ENCODE assay signal across 8 cellular contexts in the genomic region with DNA sequence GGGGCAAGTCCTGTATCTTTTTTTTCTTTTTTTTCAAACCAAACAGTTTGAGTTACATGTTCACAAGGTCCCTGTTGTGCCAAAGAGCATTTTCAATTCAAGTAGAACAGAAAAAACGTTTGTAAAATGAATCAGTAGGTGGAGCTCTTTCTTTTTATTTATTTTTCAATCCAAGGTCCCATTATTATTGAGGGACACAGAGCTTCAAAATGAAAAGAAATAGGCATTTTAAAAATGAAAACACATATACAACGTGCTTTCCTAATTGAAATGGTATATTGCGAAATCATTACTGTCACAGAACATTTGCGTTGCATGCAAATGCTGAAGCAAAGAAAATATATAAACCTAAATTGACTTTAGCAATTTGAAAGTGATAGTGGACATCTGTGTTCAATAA.
A peak's percentile ranks its signal among the peaks of the same experiment; 100 is the strongest.
DNase-seq lines count a peak whose midpoint lies in the region; ATAC-seq and TF ChIP-seq lines count a peak whose summit lies in the region.

No MANE protein-coding gene starts in this region.

- DNase-seq in GM12865 (ENCODE audit: low read depth) = peak; percentile 5
- DNase-seq in NCI-H524 treated with DMSO at 0.1 percent for 48 hours (lab: John Stamatoyannopoulos, UW) = peak; percentile 13
- no peak for DNase-seq in dorsolateral prefrontal cortex
- peak; percentile 4 for DNase-seq in pulmonary artery endothelial cell (ENCODE audit: low read depth, low spot score)
- DNase-seq in NOMO-1 treated with dmso at 0.1 percent for 144 hours (lab: John Stamatoyannopoulos, UW; ENCODE audit: unreplicated experiment) = no peak
- no peak for DNase-seq in sciatic nerve (ENCODE audit: low spot score)
- no peak for DNase-seq in effector memory CD8-positive, alpha-beta T cell
- no peak for DNase-seq in tibial nerve (ENCODE audit: low spot score in 2 of 2)

- H3K4me3 ChIP-seq in GM12865 (ENCODE audit: low read depth, low read length) (no peak overlapping the region), dorsolateral prefrontal cortex (no peak overlapping the region), tibial nerve (no peak overlapping the region)

- H3K4me3 Mint-ChIP-seq in effector memory CD8-positive, alpha-beta T cell = no peak overlapping the region

- H3K4me1 ChIP-seq in tibial nerve = no peaks in the 10 kb centered on the region

- no peaks in the 10 kb centered on the region for H3K4me1 Mint-ChIP-seq in effector memory CD8-positive, alpha-beta T cell (ENCODE audit: low read depth in 2 of 2)

- 22 to 24% methylated on average over 4 of the region's 4 CpGs for WGBS in tibial nerve, 2 donors

- no peaks in the 10 kb centered on the region for H3K27me3 Mint-ChIP-seq in effector memory CD8-positive, alpha-beta T cell

- peaks cover 0 to 9% of the 10 kb centered on the region in 2 donors for H3K9me3 Mint-ChIP-seq in effector memory CD8-positive, alpha-beta T cell

- TF ChIP-seq POLR2A in tibial nerve (IDR thresholded peaks at IDR 0.05) = no peak

- TF ChIP-seq EP300 in tibial nerve (IDR thresholded peaks at IDR 0.05) = no peak

- intact Hi-C loops in dorsolateral prefrontal cortex (cut with DNase I) = no loop called here
- intact Hi-C loops in sciatic nerve (cut with DNase I) = no loop called here

- no peak for ATAC-seq in sciatic nerve
- ATAC-seq in effector memory CD8-positive, alpha-beta T cell (replicated peaks) = no peak

- H3K27me3 ChIP-seq in dorsolateral prefrontal cortex (peaks cover 0 to 7% (median 0%) of the 10 kb centered on the region in 45 donors), tibial nerve (no peaks in the 10 kb centered on the region)

- TF ChIP-seq CTCF in GM12865 (IDR thresholded peaks at IDR 0.05; ENCODE audit: insufficient read depth, low read depth, low read length, missing control alignments) (no peak), dorsolateral prefrontal cortex (IDR thresholded peaks at IDR 0.05 in 54 of 56, conservative IDR thresholded peaks at IDR 0.05 in 2 of 56; ENCODE audit: low read depth in 1 of 56, partially characterized antibody in 56 of 56) (peak in 33 of 56 donors; percentile 13 to 53 (median 28)), tibial nerve (IDR thresholded peaks at IDR 0.05) (peak in 1 of 5 experiments; percentile 8)

- H3K36me3 Mint-ChIP-seq in effector memory CD8-positive, alpha-beta T cell (ENCODE audit: insufficient read depth) = no peaks in the 10 kb centered on the region

- H3K27ac ChIP-seq in dorsolateral prefrontal cortex (no peak overlapping the region), tibial nerve (no peak overlapping the region)

- no peaks in the 10 kb centered on the region for H3K36me3 ChIP-seq in tibial nerve

- H3K9me3 ChIP-seq in tibial nerve = no peaks in the 10 kb centered on the region

- H3K27ac Mint-ChIP-seq in effector memory CD8-positive, alpha-beta T cell = no peak overlapping the region

Comparison
In these comparisons a context has a peak if more than half of its experiments do, and no peak if none do; other contexts are left out.
1. DNase-seq: peak in GM12865 (single experiment), NCI-H524 treated with DMSO at 0.1 percent for 48 hours (single experiment) and pulmonary artery endothelial cell (single experiment); none in dorsolateral prefrontal cortex (0 of 10), NOMO-1 treated with dmso at 0.1 percent for 144 hours (single experiment), sciatic nerve (single experiment), effector memory CD8-positive, alpha-beta T cell (0 of 3) and tibial nerve (0 of 2).